ENCODE assay signal across 12 cellular contexts in the genomic region with DNA sequence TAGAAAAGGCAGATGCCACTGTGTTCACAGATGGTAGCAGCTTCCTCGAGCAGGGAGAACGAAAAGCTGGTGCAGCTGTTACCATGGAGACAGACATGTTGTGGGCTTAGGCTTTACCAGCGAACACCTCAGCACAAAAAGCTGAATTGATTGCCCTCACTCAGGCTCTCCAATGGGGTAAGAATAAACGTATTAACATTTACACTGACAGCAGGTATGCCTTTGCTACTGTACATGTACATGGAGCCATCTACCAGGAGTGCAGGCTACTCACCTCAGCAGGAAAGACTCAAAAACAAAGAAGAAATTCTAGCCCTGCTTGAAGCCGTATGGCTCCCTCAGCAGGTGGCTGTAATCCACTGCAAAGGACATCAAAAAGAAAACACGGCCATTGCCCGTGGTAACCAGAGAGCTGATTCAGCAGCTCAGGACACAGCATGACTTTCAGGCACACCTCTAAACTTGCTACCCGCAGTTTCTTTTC.
DNase-seq lines count a peak whose midpoint lies in the region; ATAC-seq and TF ChIP-seq lines count a peak whose summit lies in the region.
"Had no signal": no experiment of that assay in that cellular context is flagged by ENCODE, and none has a peak within 500 bp of the region (broad histone marks: within the 10 kb centered on the region; RNA-seq: fewer than 3 reads in every experiment).

No MANE protein-coding gene starts in this region.

- H4K20me1 ChIP-seq in Karpas-422 (ENCODE audit: insufficient read depth, low read depth, low read length): no peaks in the 10 kb centered on the region

- no peaks in the 10 kb centered on the region for H3K4me1 Mint-ChIP-seq in activated CD8-positive, alpha-beta T cell treated with anti-CD3 and anti-CD28 coated beads, Interleukin-2, amount 10 ng/mL, durations not matched to agents 7 days and 5 days (ENCODE audit: low read depth)
- H3K4me1 Mint-ChIP-seq: natural killer cell had no signal

- no peaks in the 10 kb centered on the region for H3K36me3 Mint-ChIP-seq in activated CD8-positive, alpha-beta T cell treated with anti-CD3 and anti-CD28 coated beads, Interleukin-2, amount 10 ng/mL, durations not matched to agents 7 days and 5 days (ENCODE audit: low read depth)

- DNase-seq in Karpas-422: peak; percentile 46
- DNase-seq in NCI-H748 treated with DMSO at 0.1 percent for 48 hours (lab: John Stamatoyannopoulos, UW): peak; percentile 56
- DNase-seq in head of caudate nucleus: peak in 32 of 42 donors; percentile 13 to 79 (median 40)
- DNase-seq in retinal pigment epithelial cell (ENCODE audit: low read depth): peak; percentile 17
- DNase-seq in activated CD8-positive, alpha-beta T cell treated with anti-CD3 and anti-CD28 coated beads, Interleukin-2, amount 10 ng/mL, durations not matched to agents 7 days and 5 days: no peak
- DNase-seq in tibial nerve (ENCODE audit: low spot score in 2 of 2): no peak
- DNase-seq: Calu3; esophagus squamous epithelium; natural killer cell; stimulated activated CD8-positive, alpha-beta memory T cell treated with anti-CD3 and anti-CD28 coated beads, Interleukin-4, amount 100 ng/mL, for 48 hours had no signal

- H3K36me3 ChIP-seq in Karpas-422 (ENCODE audit: insufficient read depth, low read length) (no peaks in the 10 kb centered on the region), tibial nerve (no peaks in the 10 kb centered on the region)
- H3K36me3 ChIP-seq: esophagus squamous epithelium had no signal

- CTCF ChIA-PET in activated CD8-positive, alpha-beta T cell treated with anti-CD3 and anti-CD28 coated beads, Interleukin-2, amount 10 ng/mL, durations not matched to agents 7 days and 5 days (lab: Charles Lee): no interaction called here

- no peak for TF ChIP-seq POLR2A in tibial nerve (IDR thresholded peaks at IDR 0.05)

- H3K4me2 ChIP-seq in Karpas-422 (ENCODE audit: low read depth, low read length, poor library complexity, severe bottlenecking): no peak overlapping the region

- H3K9me3 ChIP-seq in Karpas-422 (ENCODE audit: low read length) (no peaks in the 10 kb centered on the region), tibial nerve (peaks cover 0 to 21% (median 0%) of the 10 kb centered on the region in 4 donors)

- H3K4me3 ChIP-seq in Karpas-422 (ENCODE audit: low read length) (no peak overlapping the region), retinal pigment epithelial cell (ENCODE audit: low read length) (no peak overlapping the region), tibial nerve (no peak overlapping the region)
- H3K4me3 ChIP-seq: esophagus squamous epithelium had no signal

- H3K27me3 ChIP-seq in Karpas-422 (ENCODE audit: low read length) (no peaks in the 10 kb centered on the region), tibial nerve (no peaks in the 10 kb centered on the region)
- H3K27me3 ChIP-seq: esophagus squamous epithelium had no signal

- WGBS in tibial nerve, 2 donors: 16% methylated on average over 8 of the region's 8 CpGs

- no peak overlapping the region for H3K4me3 Mint-ChIP-seq in activated CD8-positive, alpha-beta T cell treated with anti-CD3 and anti-CD28 coated beads, Interleukin-2, amount 10 ng/mL, durations not matched to agents 7 days and 5 days
- H3K4me3 Mint-ChIP-seq: natural killer cell had no signal

- no peak overlapping the region for H2AFZ ChIP-seq in Karpas-422 (ENCODE audit: low read length)

- H3K4me1 ChIP-seq in Karpas-422 (ENCODE audit: low read length): no peaks in the 10 kb centered on the region
- no peaks in the 10 kb centered on the region for H3K4me1 ChIP-seq in tibial nerve
- H3K4me1 ChIP-seq: esophagus squamous epithelium had no signal

- no peak overlapping the region for H3K27ac Mint-ChIP-seq in activated CD8-positive, alpha-beta T cell treated with anti-CD3 and anti-CD28 coated beads, Interleukin-2, amount 10 ng/mL, durations not matched to agents 7 days and 5 days
- H3K27ac Mint-ChIP-seq: natural killer cell had no signal

- no peak overlapping the region for H3K9ac ChIP-seq in Karpas-422 (ENCODE audit: low read length)

- peaks cover 15% of the 10 kb centered on the region for H3K9me3 Mint-ChIP-seq in activated CD8-positive, alpha-beta T cell treated with anti-CD3 and anti-CD28 coated beads, Interleukin-2, amount 10 ng/mL, durations not matched to agents 7 days and 5 days (ENCODE audit: insufficient read depth)

- TF ChIP-seq CTCF in retinal pigment epithelial cell (conservative IDR thresholded peaks at IDR 0.05; ENCODE audit: low read depth, low read length) (peak; percentile 16), tibial nerve (IDR thresholded peaks at IDR 0.05) (no peak)

- TF ChIP-seq EP300 in tibial nerve (IDR thresholded peaks at IDR 0.05): no peak

- H3K9me2 ChIP-seq in Karpas-422 (replicated peaks; ENCODE audit: insufficient read depth, low read length): no peaks in the 10 kb centered on the region

- no peaks in the 10 kb centered on the region for H3K27me3 Mint-ChIP-seq in activated CD8-positive, alpha-beta T cell treated with anti-CD3 and anti-CD28 coated beads, Interleukin-2, amount 10 ng/mL, durations not matched to agents 7 days and 5 days (ENCODE audit: low read depth)

- no peaks in the 10 kb centered on the region for H3K79me2 ChIP-seq in Karpas-422 (ENCODE audit: low read length)

- ATAC-seq in activated CD8-positive, alpha-beta T cell treated with anti-CD3 and anti-CD28 coated beads, Interleukin-2, amount 10 ng/mL, durations not matched to agents 7 days and 5 days: no peak
- ATAC-seq in GM19035 (IDR thresholded peaks at IDR 0.05; ENCODE audit: unreplicated experiment): no peak
- ATAC-seq: natural killer cell, Right ventricle myocardium inferior had no signal

- intact Hi-C loops in head of caudate nucleus (cut with DNase I): loop anchor here (10.0 kb wide), 1 partner anchor 123 kb away; no protein-coding TSS in a partner anchor

- H3K27ac ChIP-seq in Karpas-422 (ENCODE audit: low read length) (no peak overlapping the region), tibial nerve (no peak overlapping the region)
- H3K27ac ChIP-seq: esophagus squamous epithelium had no signal

- POLR2A ChIA-PET in activated CD8-positive, alpha-beta T cell treated with anti-CD3 and anti-CD28 coated beads, Interleukin-2, amount 10 ng/mL, durations not matched to agents 7 days and 5 days (lab: Charles Lee): no interaction called here

Comparison
In these comparisons a context has a peak if more than half of its experiments do, and no peak if none do; other contexts are left out.
1. DNase-seq: peak in Karpas-422 (single experiment), NCI-H748 treated with DMSO at 0.1 percent for 48 hours (single experiment), head of caudate nucleus (32 of 42) and retinal pigment epithelial cell (single experiment); none in activated CD8-positive, alpha-beta T cell treated with anti-CD3 and anti-CD28 coated beads, Interleukin-2, amount 10 ng/mL, durations not matched to agents 7 days and 5 days (single experiment) and tibial nerve (0 of 2).